In the genomic region with DNA sequence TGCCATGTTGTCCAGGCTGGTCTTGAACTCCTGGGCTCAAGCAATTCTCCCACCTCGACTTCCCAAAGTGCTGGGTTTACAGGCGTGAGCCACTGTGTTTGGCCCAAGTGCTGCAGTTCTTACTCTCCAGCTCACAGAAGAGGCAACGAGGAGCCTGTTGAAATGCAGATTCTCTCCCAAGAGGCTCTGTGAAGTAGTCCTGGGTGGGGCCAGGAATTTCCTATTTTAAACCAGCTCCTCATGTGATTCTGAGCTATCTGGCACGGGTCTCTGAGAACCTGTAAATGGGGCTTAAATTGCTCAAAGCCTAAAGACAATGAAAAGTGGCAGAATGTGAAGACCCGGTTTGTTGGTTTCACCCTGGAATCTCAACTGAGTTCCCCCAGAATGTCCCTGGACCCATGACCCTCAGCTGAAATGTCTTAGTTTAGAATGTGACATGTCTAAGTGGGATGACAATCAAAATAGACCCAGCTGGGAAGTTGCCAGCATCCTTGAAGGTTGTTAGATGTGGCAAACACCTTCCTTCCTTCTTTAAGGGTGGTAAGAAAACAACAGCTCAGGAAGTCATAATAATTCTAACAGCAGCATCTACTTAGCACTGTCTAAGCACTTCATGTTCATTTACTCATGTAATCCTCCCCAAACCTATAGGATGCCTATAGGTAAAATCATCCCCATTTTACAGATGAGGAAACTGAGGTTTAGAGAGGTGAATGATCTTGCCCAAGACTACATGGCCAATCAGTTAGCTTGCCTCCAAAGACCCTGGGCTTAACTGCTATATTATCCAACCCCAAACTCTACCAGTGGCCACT, we compare ENCODE assay signal across 12 cellular contexts. TPM values are rescaled to one million over a fixed set of nuclear protein-coding genes. Genes with fewer than 3 reads are reported as not detected.
DNase-seq lines count a peak whose midpoint lies in the region; ATAC-seq and TF ChIP-seq lines count a peak whose summit lies in the region.
"Had no signal": no experiment of that assay in that cellular context is flagged by ENCODE, and none has a peak within 500 bp of the region (broad histone marks: within the 10 kb centered on the region; RNA-seq: fewer than 3 reads in every experiment).

No MANE protein-coding gene starts in this region.

- H3K27ac Mint-ChIP-seq in CD4-positive, alpha-beta memory T cell, result peak overlapping the region; percentile 95 to 100 (median 97)
- peak overlapping the region; percentile 87 for H3K27ac Mint-ChIP-seq in activated naive CD8-positive, alpha-beta T cell treated with anti-CD3 and anti-CD28 coated beads, Interleukin-2, amount 10 ng/mL, durations not matched to agents 7 days and 5 days
- H3K27ac Mint-ChIP-seq in natural killer cell, result peak overlapping the region; percentile 71 to 76

- ATAC-seq in Panc1 (no peak), natural killer cell (peak; percentile 49 to 63 (median 53)), HG03097 (IDR thresholded peaks at IDR 0.05; ENCODE audit: low FRiP score, unreplicated experiment) (no peak), GM19324 (IDR thresholded peaks at IDR 0.05; ENCODE audit: low FRiP score, unreplicated experiment) (no peak), HG03108 (IDR thresholded peaks at IDR 0.05; ENCODE audit: unreplicated experiment) (no peak)
- ATAC-seq in activated naive CD8-positive, alpha-beta T cell treated with anti-CD3 and anti-CD28 coated beads, Interleukin-2, amount 10 ng/mL, durations not matched to agents 7 days and 5 days (ENCODE audit: low read depth), result peak; percentile 70

- peak overlapping the region in 1 of 2 donors; percentile 48 for H3K4me3 ChIP-seq in CD4-positive, alpha-beta memory T cell (ENCODE audit: low read length in 2 of 2)
- H3K4me3 ChIP-seq in Panc1 (ENCODE audit: low read depth in 2 of 2, low read length in 2 of 2), result no peak overlapping the region
- no peak overlapping the region for H3K4me3 ChIP-seq in brain microvascular endothelial cell (ENCODE audit: low read depth, low read length)

- peak; percentile 76 to 81 (median 78) for DNase-seq in CD4-positive, alpha-beta memory T cell
- DNase-seq in Panc1 (ENCODE audit: low read depth, low spot score), result no peak
- no peak for DNase-seq in activated naive CD8-positive, alpha-beta T cell treated with anti-CD3 and anti-CD28 coated beads, Interleukin-2, amount 10 ng/mL, durations not matched to agents 7 days and 5 days
- no peak for DNase-seq in natural killer cell
- DNase-seq in brain microvascular endothelial cell, result no peak
- DNase-seq: kidney glomerular epithelial cell, NCI-H2171 treated with DMSO at 0.1 percent for 48 hours, SK-N-SH had no signal

- CTCF ChIA-PET in CD4-positive, alpha-beta memory T cell (lab: Charles Lee; ENCODE audit: partially characterized antibody), result interaction anchor here (0.7 to 12.9 kb wide), 8 partner anchors 11 to 426 kb away, joined by 3 to 123 read pairs (median 5); a partner anchor contains a TSS
- CTCF ChIA-PET in Panc1 (lab: Charles Lee), result no interaction called here

- POLR2A ChIA-PET in CD4-positive, alpha-beta memory T cell (lab: Charles Lee; ENCODE audit: partially characterized antibody), result interaction anchor here (0.9 to 13.4 kb wide), 15 partner anchors 12 to 611 kb away, joined by 3 to 938 read pairs (median 3); a partner anchor contains a TSS
- POLR2A ChIA-PET in Panc1 (lab: Charles Lee), result no interaction called here
- POLR2A ChIA-PET in activated naive CD8-positive, alpha-beta T cell treated with anti-CD3 and anti-CD28 coated beads, Interleukin-2, amount 10 ng/mL, durations not matched to agents 7 days and 5 days (lab: Charles Lee), result interaction anchor here (0.7 to 4.7 kb wide), 4 partner anchors 12 to 142 kb away, joined by 3 to 107 read pairs (median 5); a partner anchor contains a TSS

- no peaks in the 10 kb centered on the region for H3K36me3 ChIP-seq in CD4-positive, alpha-beta memory T cell (ENCODE audit: insufficient read depth, low read length)
- no peaks in the 10 kb centered on the region for H3K36me3 ChIP-seq in Panc1 (ENCODE audit: control insufficient read depth, insufficient read depth, low read length)
- H3K36me3 ChIP-seq in brain microvascular endothelial cell (replicated peaks), result no peaks in the 10 kb centered on the region

- intact Hi-C loops in CD4-positive, alpha-beta memory T cell (cut with micrococcal nuclease), result loop anchor here (1.0 kb wide), 1 partner anchor 12 kb away; no protein-coding TSS in a partner anchor
- intact Hi-C loops in Panc1 (cut with micrococcal nuclease; ENCODE audit: unreplicated experiment), result no loop called here
- intact Hi-C loops in natural killer cell (cut with micrococcal nuclease), result loop anchor here (1.0 to 5.0 kb wide), 2 partner anchors 12 to 41 kb away; no protein-coding TSS in a partner anchor

- TF ChIP-seq CTCF in Panc1 (IDR thresholded peaks at IDR 0.05) (no peak), natural killer cell (IDR thresholded peaks at IDR 0.05) (no peak), brain microvascular endothelial cell (IDR thresholded peaks at IDR 0.05; ENCODE audit: low read depth, low read length, missing control alignments) (no peak)

- H3K27ac ChIP-seq in CD4-positive, alpha-beta memory T cell (ENCODE audit: low read depth, low read length), result peak overlapping the region; percentile 67
- H3K27ac ChIP-seq in Panc1 (ENCODE audit: low read length) (peak overlapping the region; percentile 40), brain microvascular endothelial cell (no peak overlapping the region)
- H3K27ac ChIP-seq: epithelial cell of prostate had no signal

- no peaks in the 10 kb centered on the region for H3K27me3 Mint-ChIP-seq in CD4-positive, alpha-beta memory T cell
- no peaks in the 10 kb centered on the region for H3K27me3 Mint-ChIP-seq in activated naive CD8-positive, alpha-beta T cell treated with anti-CD3 and anti-CD28 coated beads, Interleukin-2, amount 10 ng/mL, durations not matched to agents 7 days and 5 days
- no peaks in the 10 kb centered on the region for H3K27me3 Mint-ChIP-seq in natural killer cell (ENCODE audit: low read depth in 2 of 2)

- H3K27me3 ChIP-seq in CD4-positive, alpha-beta memory T cell (ENCODE audit: insufficient read depth, low read length), result no peaks in the 10 kb centered on the region
- no peaks in the 10 kb centered on the region for H3K27me3 ChIP-seq in Panc1 (ENCODE audit: control insufficient read depth, insufficient read depth, low read length)
- H3K27me3 ChIP-seq in brain microvascular endothelial cell (replicated peaks), result no peaks in the 10 kb centered on the region

- peaks cover 0 to 5% (median 0%) of the 10 kb centered on the region in 8 donors for H3K9me3 Mint-ChIP-seq in CD4-positive, alpha-beta memory T cell
- peaks cover 3% of the 10 kb centered on the region for H3K9me3 Mint-ChIP-seq in activated naive CD8-positive, alpha-beta T cell treated with anti-CD3 and anti-CD28 coated beads, Interleukin-2, amount 10 ng/mL, durations not matched to agents 7 days and 5 days
- H3K9me3 Mint-ChIP-seq in natural killer cell, result no peaks in the 10 kb centered on the region

- no TSS peak for BruUV-seq in Panc1 (replicated peaks; lab: Mats Ljungman, UMichigan)

- H3K4me1 ChIP-seq in CD4-positive, alpha-beta memory T cell (ENCODE audit: insufficient read depth, low read length), result peaks cover 90% of the 10 kb centered on the region
- peaks cover 9% of the 10 kb centered on the region for H3K4me1 ChIP-seq in Panc1 (ENCODE audit: control insufficient read depth, insufficient read depth, low read length)

- in situ Hi-C loops in Panc1 (cut with HindIII; ENCODE audit: low pct_unique_long_range_greater_than_20kb, low sequenced_read_pairs), result no loop called here
- in situ Hi-C loops in brain microvascular endothelial cell (cut with HindIII; ENCODE audit: low pct_ligation_motif_present, low sequenced_read_pairs), result no loop called here

- peaks cover 45 to 92% (median 69%) of the 10 kb centered on the region in 4 donors for H3K4me1 Mint-ChIP-seq in CD4-positive, alpha-beta memory T cell
- peaks cover 52% of the 10 kb centered on the region for H3K4me1 Mint-ChIP-seq in activated naive CD8-positive, alpha-beta T cell treated with anti-CD3 and anti-CD28 coated beads, Interleukin-2, amount 10 ng/mL, durations not matched to agents 7 days and 5 days
- peaks cover 31 to 32% of the 10 kb centered on the region in 2 donors for H3K4me1 Mint-ChIP-seq in natural killer cell

- H3K36me3 Mint-ChIP-seq in CD4-positive, alpha-beta memory T cell, result peaks cover 33 to 35% of the 10 kb centered on the region in 2 donors
- H3K36me3 Mint-ChIP-seq in activated naive CD8-positive, alpha-beta T cell treated with anti-CD3 and anti-CD28 coated beads, Interleukin-2, amount 10 ng/mL, durations not matched to agents 7 days and 5 days, result peaks cover 46% of the 10 kb centered on the region
- no peaks in the 10 kb centered on the region for H3K36me3 Mint-ChIP-seq in natural killer cell

- peak overlapping the region; percentile 79 to 99 (median 98) for H3K4me3 Mint-ChIP-seq in CD4-positive, alpha-beta memory T cell
- peak overlapping the region; percentile 55 for H3K4me3 Mint-ChIP-seq in activated naive CD8-positive, alpha-beta T cell treated with anti-CD3 and anti-CD28 coated beads, Interleukin-2, amount 10 ng/mL, durations not matched to agents 7 days and 5 days
- H3K4me3 Mint-ChIP-seq in natural killer cell, result no peak overlapping the region

- no peaks in the 10 kb centered on the region for H3K9me3 ChIP-seq in CD4-positive, alpha-beta memory T cell (ENCODE audit: control insufficient read depth in 1 of 2, low read length in 2 of 2)
- H3K9me3 ChIP-seq in Panc1 (ENCODE audit: control insufficient read depth, insufficient read depth, low read depth, low read length), result no peaks in the 10 kb centered on the region
- H3K9me3 ChIP-seq: SK-N-SH had no signal

RNA-seq across cellular contexts. Expression of a gene that starts 20.8 kb away (rescaled TPM):
- 100 to 1,000 TPM; 126 to 143 TPM for total RNA-seq in CD4-positive, alpha-beta memory T cell
- polyA plus RNA-seq in CD4-positive, alpha-beta memory T cell, result 100 to 1,000 TPM; 318 to 472 TPM
- 190 TPM for total RNA-seq in Panc1 (2021; ENCODE audit: unreplicated experiment)
- 219 TPM for polyA plus RNA-seq in Panc1 (2012; ENCODE audit: insufficient read length)
- 100 to 1,000 TPM; 167 TPM for total RNA-seq in activated naive CD8-positive, alpha-beta T cell treated with anti-CD3 and anti-CD28 coated beads, Interleukin-2, amount 10 ng/mL, durations not matched to agents 7 days and 5 days
- 10 to 100 TPM; 80.4 to 95.4 (median 94.9) TPM for total RNA-seq in natural killer cell

Comparison
In these comparisons a context has a peak if more than half of its experiments do, and no peak if none do; other contexts are left out.
1. DNase-seq: peak in CD4-positive, alpha-beta memory T cell (5 of 5); none in Panc1 (single experiment), activated naive CD8-positive, alpha-beta T cell treated with anti-CD3 and anti-CD28 coated beads, Interleukin-2, amount 10 ng/mL, durations not matched to agents 7 days and 5 days (single experiment), natural killer cell (single experiment) and brain microvascular endothelial cell (single experiment).
2. ATAC-seq: peak in activated naive CD8-positive, alpha-beta T cell treated with anti-CD3 and anti-CD28 coated beads, Interleukin-2, amount 10 ng/mL, durations not matched to agents 7 days and 5 days (single experiment) and natural killer cell (3 of 3); none in Panc1 (single experiment), HG03097 (single experiment), GM19324 (single experiment) and HG03108 (single experiment).
3. Peak in every context shown above with its lines, with median percentiles within 50 percentile points of each other: H3K27ac Mint-ChIP-seq.